ENCODE assay signal across 11 cellular contexts in the genomic region with DNA sequence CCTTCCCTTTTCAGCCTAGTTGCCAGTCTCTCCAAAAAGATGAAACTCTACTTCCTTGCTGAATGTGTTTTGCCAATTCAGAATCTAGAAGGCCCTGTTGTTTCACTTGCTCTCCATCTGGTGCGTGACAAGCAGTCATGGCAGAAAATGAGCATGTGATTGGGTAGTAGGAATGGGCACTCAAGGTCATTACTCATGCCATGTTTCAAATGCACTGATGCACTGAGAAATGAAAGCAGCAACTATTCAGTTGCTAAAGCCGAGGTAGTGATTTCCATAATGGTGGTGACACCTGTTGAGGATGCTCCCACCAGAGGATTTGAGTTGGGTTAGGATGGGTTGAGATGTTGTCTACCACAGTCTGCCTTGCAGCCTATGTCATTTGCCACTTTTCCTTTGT. TPM values are rescaled to one million over a fixed set of nuclear protein-coding genes. Genes with fewer than 3 reads are reported as not detected.
DNase-seq lines count a peak whose midpoint lies in the region; ATAC-seq, FAIRE-seq and TF ChIP-seq lines count a peak whose summit lies in the region.
"Had no signal": no experiment of that assay in that cellular context is flagged by ENCODE, and none has a peak within 500 bp of the region (broad histone marks: within the 10 kb centered on the region; RNA-seq: fewer than 3 reads in every experiment).

No MANE protein-coding gene starts in this region.

- peak overlapping the region; percentile 52 for H3K4me2 ChIP-seq in SU-DHL-6 (ENCODE audit: low read depth, low read length, poor library complexity, severe bottlenecking)

- peak overlapping the region; percentile 42; the same call in 1 of the 2 replicates for H3K9ac ChIP-seq in SU-DHL-6 (ENCODE audit: low read length)

- no peak overlapping the region for H3K4me3 ChIP-seq in SU-DHL-6 (ENCODE audit: insufficient read depth, low read length, poor library complexity, severe bottlenecking)

- DNase-seq in GM12891 (ENCODE audit: insufficient read length, low spot score) (no peak), nephron progenitor cell (no peak), NCI-H510A treated with DMSO at 0.1 percent for 48 hours (lab: John Stamatoyannopoulos, UW) (no peak), medulla oblongata (ENCODE audit: extremely low spot score) (no peak), GM20000 (ENCODE audit: low spot score) (no peak)
- DNase-seq: midbrain, OCI-M1 had no signal

- H3F3A ChIP-seq in SU-DHL-6 (ENCODE audit: insufficient read depth) = peaks cover 20% of the 10 kb centered on the region; the same call in 1 of the 2 replicates

- H3K4me3 Mint-ChIP-seq in nephron progenitor cell = no peak overlapping the region

- no peak for TF ChIP-seq POLR2A in GM12891 (IDR thresholded peaks at IDR 0.05; ENCODE audit: low read depth, low read length)

- H3K9me3 Mint-ChIP-seq in nephron progenitor cell = no peaks in the 10 kb centered on the region

- H3K9me2 ChIP-seq in SU-DHL-6 (replicated peaks; ENCODE audit: insufficient read depth, low read length) = no peaks in the 10 kb centered on the region

- no peaks in the 10 kb centered on the region for H3K27me3 ChIP-seq in SU-DHL-6 (ENCODE audit: low read length)

- ATAC-seq in GM19468 (IDR thresholded peaks at IDR 0.05; ENCODE audit: extremely low read depth, unreplicated experiment) (peak; percentile 22), HG03039 (IDR thresholded peaks at IDR 0.05; ENCODE audit: unreplicated experiment) (peak; percentile 24)

- H3K36me3 Mint-ChIP-seq in nephron progenitor cell (ENCODE audit: low read depth) = peaks cover 51% of the 10 kb centered on the region

- H3K36me3 ChIP-seq in SU-DHL-6 (ENCODE audit: low read length) = no peaks in the 10 kb centered on the region

- FAIRE-seq in GM12891 (lab: Jason Lieb, UNC) = peak; percentile 96

- no peaks in the 10 kb centered on the region for H4K20me1 ChIP-seq in SU-DHL-6 (ENCODE audit: low read depth, low read length)

- H3K27ac ChIP-seq in SU-DHL-6 (ENCODE audit: low read depth, low read length) = peak overlapping the region; percentile 93
- H3K27ac ChIP-seq: VCaP had no signal

- no peak overlapping the region for H3K27ac Mint-ChIP-seq in nephron progenitor cell

- no peaks in the 10 kb centered on the region for H3K9me3 ChIP-seq in SU-DHL-6 (ENCODE audit: insufficient read depth, low read length)

- H2AFZ ChIP-seq in SU-DHL-6 (ENCODE audit: low read depth, low read length, severe bottlenecking) = no peak overlapping the region

- H3K27me3 Mint-ChIP-seq in nephron progenitor cell (ENCODE audit: low read depth, poor library complexity) = no peaks in the 10 kb centered on the region

- H3K79me2 ChIP-seq in SU-DHL-6 (ENCODE audit: insufficient read depth, low read length) = peaks cover 8% of the 10 kb centered on the region; the same call in 1 of the 2 replicates

- H3K4me1 Mint-ChIP-seq in nephron progenitor cell = peaks cover 37% of the 10 kb centered on the region

- TF ChIP-seq CTCF in SU-DHL-6 (IDR thresholded peaks at IDR 0.05; ENCODE audit: insufficient read depth, low read length, poor library complexity, severe bottlenecking) = no peak
- no peak for TF ChIP-seq CTCF in nephron progenitor cell (IDR thresholded peaks at IDR 0.05)
- TF ChIP-seq CTCF in GM20000 (IDR thresholded peaks at IDR 0.05; ENCODE audit: extremely low read depth, missing control alignments) = no peak

TF ChIP-seq in GM12891, 5 proteins besides CTCF, POLR2A, EP300 and RAD21:
- TF ChIP-seq TAF1 (IDR thresholded peaks at IDR 0.05; ENCODE audit: low read depth, low read length) (no peak), POU2F2 (IDR thresholded peaks at IDR 0.05; ENCODE audit: low read depth, low read length) (no peak), SPI1 (IDR thresholded peaks at IDR 0.05; ENCODE audit: low read depth, low read length) (no peak), PAX5 (IDR thresholded peaks at IDR 0.05; ENCODE audit: insufficient read depth, low read length, severe bottlenecking) (no peak), POLR2AphosphoS5 (IDR thresholded peaks at IDR 0.05; ENCODE audit: low read depth, low read length) (no peak)

RNA-seq across cellular contexts. Expression of gene ZBTB38, which starts 12.7 kb away (rescaled TPM):
- polyA plus RNA-seq in GM12891 (2012; ENCODE audit: low read depth, missing spikeins) = 10.7 TPM
